ENCODE assay signal across 8 cellular contexts in the genomic region with DNA sequence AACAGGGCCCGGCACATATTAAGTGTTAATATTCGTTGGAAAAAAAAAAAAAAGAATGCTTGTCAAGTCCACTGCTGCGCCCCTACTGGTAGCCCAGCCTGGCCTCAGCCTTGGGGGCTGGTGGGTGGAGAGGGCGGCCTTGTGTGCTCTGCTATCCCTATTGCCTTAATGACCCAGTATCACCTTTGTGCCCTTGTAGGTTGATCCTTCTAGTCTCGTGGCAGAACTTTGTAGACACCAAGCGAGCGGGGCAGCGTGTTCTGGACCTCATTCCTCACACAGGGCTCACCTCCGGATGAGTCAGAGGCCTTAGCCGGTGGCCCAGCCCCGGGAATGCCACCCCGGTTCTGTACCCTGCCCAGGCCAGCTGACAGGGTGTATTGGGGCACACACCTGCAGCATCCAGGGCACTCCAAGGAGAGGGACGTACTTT. TPM values are rescaled to one million over a fixed set of nuclear protein-coding genes. Genes with fewer than 3 reads are reported as not detected.
DNase-seq lines count a peak whose midpoint lies in the region; ATAC-seq and TF ChIP-seq lines count a peak whose summit lies in the region.

No MANE protein-coding gene starts in this region.

- no peak overlapping the region for H3K23ac ChIP-seq in neuronal stem cell (ENCODE audit: low read depth, low read length, poor library complexity)

- TF ChIP-seq CTCF in SU-DHL-6 (IDR thresholded peaks at IDR 0.05; ENCODE audit: insufficient read depth, low read length, poor library complexity, severe bottlenecking): no peak
- TF ChIP-seq CTCF in esophagus squamous epithelium (IDR thresholded peaks at IDR 0.05): peak in 3 of 6 experiments; percentile 11 to 22 (median 17)

- peaks cover 17% of the 10 kb centered on the region for H3F3A ChIP-seq in SU-DHL-6 (ENCODE audit: insufficient read depth)

- no peaks in the 10 kb centered on the region for H3K9me3 Mint-ChIP-seq in activated T-cell treated with anti-CD3 and anti-CD28 coated beads, Interleukin-2, amount 50 U/mL, for 4 hours

- H4K8ac ChIP-seq in neuronal stem cell (ENCODE audit: low read depth, low read length): no peak overlapping the region

- no peak overlapping the region for H3K4ac ChIP-seq in neuronal stem cell (ENCODE audit: low read length)

- H3K4me1 Mint-ChIP-seq in activated T-cell treated with anti-CD3 and anti-CD28 coated beads, Interleukin-2, amount 50 U/mL, for 4 hours (ENCODE audit: low read depth): peaks cover 21% of the 10 kb centered on the region

- no peak overlapping the region for H2BK12ac ChIP-seq in neuronal stem cell (ENCODE audit: low read length)

- H4K91ac ChIP-seq in neuronal stem cell (ENCODE audit: low read depth, low read length, poor library complexity): no peak overlapping the region

- H3K4me2 ChIP-seq in SU-DHL-6 (ENCODE audit: low read depth, low read length, poor library complexity, severe bottlenecking) (peak overlapping the region; percentile 75), neuronal stem cell (ENCODE audit: insufficient read depth, low read length, poor library complexity, severe bottlenecking) (no peak overlapping the region)

- peaks cover 4 to 45% (median 14%) of the 10 kb centered on the region in 3 donors for H3K4me1 ChIP-seq in esophagus squamous epithelium
- H3K4me1 ChIP-seq in neuronal stem cell (ENCODE audit: control insufficient read depth in 2 of 2, insufficient read depth in 1 of 2, low read depth in 1 of 2, low read length in 2 of 2): peaks cover 8 to 10% of the 10 kb centered on the region in 2 donors

- intact Hi-C loops in esophagus squamous epithelium (cut with DNase I): loop anchor here (5.0 kb wide), 1 partner anchor 68 kb away; no protein-coding TSS in a partner anchor

- no peaks in the 10 kb centered on the region for H3K27me3 Mint-ChIP-seq in activated T-cell treated with anti-CD3 and anti-CD28 coated beads, Interleukin-2, amount 50 U/mL, for 4 hours (ENCODE audit: low read depth)

- H3K18ac ChIP-seq in neuronal stem cell (ENCODE audit: low read length): no peak overlapping the region

- H3K9me2 ChIP-seq in SU-DHL-6 (replicated peaks; ENCODE audit: insufficient read depth, low read length): no peaks in the 10 kb centered on the region

- no peak overlapping the region for H2BK15ac ChIP-seq in neuronal stem cell (ENCODE audit: low read length)

- no peak overlapping the region for H3K4me3 ChIP-seq in SU-DHL-6 (ENCODE audit: insufficient read depth, low read length, poor library complexity, severe bottlenecking)
- H3K4me3 ChIP-seq in esophagus squamous epithelium: peak overlapping the region in 3 of 4 donors; percentile 72 to 94 (median 94)
- peak overlapping the region; percentile 65 to 94 for H3K4me3 ChIP-seq in neuronal stem cell (ENCODE audit: low read length in 2 of 2)

- 61 to 64% methylated on average over 4 to 5 of the region's 13 CpGs for WGBS in esophagus squamous epithelium, 2 donors
- WGBS in neuronal stem cell (ENCODE audit: extremely low coverage in 2 of 2, insufficient read length in 2 of 2, insufficient replicate concordance in 1 of 2), 2 donors: no CpG with 5 or more reads among the region's 13 CpGs

- peak overlapping the region; percentile 70 for H3K4me3 Mint-ChIP-seq in activated T-cell treated with anti-CD3 and anti-CD28 coated beads, Interleukin-2, amount 50 U/mL, for 4 hours

- H2BK120ac ChIP-seq in neuronal stem cell (ENCODE audit: low read depth, low read length): no peak overlapping the region

- H3K79me1 ChIP-seq in neuronal stem cell (ENCODE audit: low read depth, low read length): peaks cover 3% of the 10 kb centered on the region

- peaks cover 25% of the 10 kb centered on the region for H3K79me2 ChIP-seq in SU-DHL-6 (ENCODE audit: insufficient read depth, low read length)

- ATAC-seq in activated T-cell treated with anti-CD3 and anti-CD28 coated beads, Interleukin-2, amount 50 U/mL, for 4 hours: no peak
- ATAC-seq in GM19324 (IDR thresholded peaks at IDR 0.05; ENCODE audit: low FRiP score, unreplicated experiment): no peak
- no peak for ATAC-seq in GM21528 (IDR thresholded peaks at IDR 0.05; ENCODE audit: low FRiP score, unreplicated experiment)

- H3K27ac ChIP-seq in SU-DHL-6 (ENCODE audit: low read depth, low read length) (no peak overlapping the region), esophagus squamous epithelium (peak overlapping the region; percentile 96 to 100 (median 100)), neuronal stem cell (replicated peaks; ENCODE audit: low read length) (no peak overlapping the region)

- no peak overlapping the region for H2AK5ac ChIP-seq in neuronal stem cell (ENCODE audit: low read depth, low read length)

- H3K27me3 ChIP-seq in SU-DHL-6 (ENCODE audit: low read length) (no peaks in the 10 kb centered on the region), esophagus squamous epithelium (no peaks in the 10 kb centered on the region), neuronal stem cell (ENCODE audit: control insufficient read depth in 3 of 3, insufficient read depth in 3 of 3, low read depth in 1 of 3, low read length in 3 of 3) (no peaks in the 10 kb centered on the region)

- H2AFZ ChIP-seq in SU-DHL-6 (ENCODE audit: low read depth, low read length, severe bottlenecking): no peak overlapping the region
- H2AFZ ChIP-seq in neuronal stem cell (ENCODE audit: low read length): no peak overlapping the region

- H4K20me1 ChIP-seq in SU-DHL-6 (ENCODE audit: low read depth, low read length): no peaks in the 10 kb centered on the region

- H3K9me3 ChIP-seq in SU-DHL-6 (ENCODE audit: insufficient read depth, low read length): no peaks in the 10 kb centered on the region
- H3K9me3 ChIP-seq in esophagus squamous epithelium: no peaks in the 10 kb centered on the region
- H3K9me3 ChIP-seq in neuronal stem cell (replicated peaks in 1 of 2; ENCODE audit: control insufficient read depth in 2 of 2, insufficient read depth in 1 of 2, low read depth in 1 of 2, low read length in 2 of 2): no peaks in the 10 kb centered on the region

- TF ChIP-seq POLR2A in esophagus squamous epithelium (IDR thresholded peaks at IDR 0.05): no peak

- no peaks in the 10 kb centered on the region for H3K36me3 ChIP-seq in SU-DHL-6 (ENCODE audit: low read length)
- H3K36me3 ChIP-seq in esophagus squamous epithelium: peaks cover 0 to 8% (median 0%) of the 10 kb centered on the region in 3 donors
- H3K36me3 ChIP-seq in neuronal stem cell (replicated peaks in 1 of 2; ENCODE audit: control insufficient read depth in 2 of 2, insufficient read depth in 2 of 2, low read length in 2 of 2): peaks cover 0 to 4% of the 10 kb centered on the region in 2 donors

- no peak for DNase-seq in activated T-cell treated with anti-CD3 and anti-CD28 coated beads, Interleukin-2, amount 50 U/mL, for 4 hours
- DNase-seq in activated T-cell treated with anti-CD3 and anti-CD28 coated beads, Interleukin-2, amount 50 U/mL, for 1 hour: no peak
- DNase-seq in esophagus squamous epithelium (lab: John Stamatoyannopoulos, UW): no peak
- no peak for DNase-seq in neuronal stem cell (ENCODE audit: low spot score)
- no peak for DNase-seq in NCI-H1694 (lab: John Stamatoyannopoulos, UW)

- H3K14ac ChIP-seq in neuronal stem cell (ENCODE audit: low read length): no peak overlapping the region

- H3K9ac ChIP-seq in SU-DHL-6 (ENCODE audit: low read length): peak overlapping the region; percentile 95; the same call in 1 of the 2 replicates
- no peak overlapping the region for H3K9ac ChIP-seq in neuronal stem cell (ENCODE audit: low read depth, low read length, poor library complexity)

- H3K36me3 Mint-ChIP-seq in activated T-cell treated with anti-CD3 and anti-CD28 coated beads, Interleukin-2, amount 50 U/mL, for 4 hours (ENCODE audit: insufficient read depth): no peaks in the 10 kb centered on the region

- no peak overlapping the region for H2BK5ac ChIP-seq in neuronal stem cell (ENCODE audit: low read length)

RNA-seq across cellular contexts. Expression of a gene that starts 1.8 kb away (rescaled TPM):
- 10 to 100 TPM; 12.5 to 14.7 (median 13.9) TPM for total RNA-seq in activated T-cell treated with anti-CD3 and anti-CD28 coated beads, Interleukin-2, amount 50 U/mL, for 4 hours
- 10 to 100 TPM; 25.6 to 56.9 (median 35.2) TPM for total RNA-seq in esophagus squamous epithelium
- polyA plus RNA-seq in neuronal stem cell (2013, experiment 1 of 2): 17.2 TPM
- polyA plus RNA-seq in neuronal stem cell (2013, experiment 2 of 2): 18.0 TPM

Comparison
In these comparisons a context has a peak if more than half of its experiments do, and no peak if none do; other contexts are left out.
1. H3K27ac ChIP-seq: peak in esophagus squamous epithelium (4 of 4); none in SU-DHL-6 (single experiment) and neuronal stem cell (single experiment).